In the genomic region with DNA sequence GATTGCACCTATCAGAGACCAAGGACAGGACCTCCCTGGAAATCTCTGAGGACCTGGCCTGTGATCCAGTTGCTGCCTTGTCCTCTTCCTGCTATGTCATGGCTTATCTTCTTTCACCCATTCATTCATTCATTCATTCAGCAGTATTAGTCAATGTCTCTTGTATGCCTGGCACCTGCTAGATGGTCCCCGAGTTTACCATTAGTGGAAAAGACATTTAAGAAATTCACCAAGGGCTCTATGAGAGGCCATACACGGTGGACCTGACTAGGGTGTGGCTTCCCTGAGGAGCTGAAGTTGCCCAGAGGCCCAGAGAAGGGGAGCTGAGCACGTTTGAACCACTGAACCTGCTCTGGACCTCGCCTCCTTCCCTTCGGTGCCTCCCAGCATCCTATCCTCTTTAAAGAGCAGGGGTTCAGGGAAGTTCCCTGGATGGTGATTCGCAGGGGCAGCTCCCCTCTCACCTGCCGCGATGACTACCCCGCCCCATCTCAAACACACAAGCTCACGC, we compare ENCODE assay signal across 8 cellular contexts. TPM values are rescaled to one million over a fixed set of nuclear protein-coding genes. Genes with fewer than 3 reads are reported as not detected.
DNase-seq lines count a peak whose midpoint lies in the region; ATAC-seq, FAIRE-seq and TF ChIP-seq lines count a peak whose summit lies in the region.

No MANE protein-coding gene starts in this region.

- H3K9me3 ChIP-seq in skeletal muscle satellite cell (replicated peaks; ENCODE audit: low read length) = no peaks in the 10 kb centered on the region

- peaks cover 19% of the 10 kb centered on the region for H3K36me3 ChIP-seq in skeletal muscle satellite cell (ENCODE audit: insufficient read depth, low read length)

- peaks cover 17% of the 10 kb centered on the region for H3K9me3 Mint-ChIP-seq in glutamatergic neuron (ENCODE audit: unreplicated experiment)

- TF ChIP-seq CTCF in WI38 (IDR thresholded peaks at IDR 0.05; ENCODE audit: low read depth, low read length) (no peak), glutamatergic neuron (IDR thresholded peaks at IDR 0.05; ENCODE audit: partially characterized antibody, unreplicated experiment) (no peak), D721Med (IDR thresholded peaks at IDR 0.05; ENCODE audit: insufficient read depth, missing control alignments) (no peak)

- H3K27me3 ChIP-seq in skeletal muscle satellite cell (ENCODE audit: control insufficient read depth, insufficient read depth, low read length) = no peaks in the 10 kb centered on the region

- peaks cover 20% of the 10 kb centered on the region for H3K27me3 Mint-ChIP-seq in glutamatergic neuron (ENCODE audit: unreplicated experiment)

- peak overlapping the region; percentile 89 for H3K9ac ChIP-seq in skeletal muscle satellite cell (ENCODE audit: low read depth, low read length)

- DNase-seq in glutamatergic neuron (no peak), D721Med (ENCODE audit: insufficient read length, low spot score) (no peak), epidermal melanocyte (ENCODE audit: insufficient read length, low spot score) (no peak)
- no peak for DNase-seq in stimulated activated CD4-positive, alpha-beta T cell treated with anti-CD3 and anti-CD28 coated beads, Interleukin-4, amount 100 ng/mL, for 4 hours

- peak overlapping the region; percentile 84 for H3K4me3 Mint-ChIP-seq in glutamatergic neuron (ENCODE audit: unreplicated experiment)

- FAIRE-seq in D721Med (lab: Jason Lieb, UNC) = no peak

- peaks cover 10% of the 10 kb centered on the region for H3K4me1 Mint-ChIP-seq in glutamatergic neuron (ENCODE audit: low read depth, unreplicated experiment)

- H3K36me3 Mint-ChIP-seq in glutamatergic neuron (ENCODE audit: unreplicated experiment) = no peaks in the 10 kb centered on the region

- H3K4me3 ChIP-seq in WI38 (ENCODE audit: low read depth, low read length) (peak overlapping the region; percentile 78), skeletal muscle satellite cell (ENCODE audit: low read length) (peak overlapping the region; percentile 95)

- peak overlapping the region; percentile 93 for H3K27ac Mint-ChIP-seq in glutamatergic neuron (ENCODE audit: unreplicated experiment)

- H3K4me1 ChIP-seq in skeletal muscle satellite cell (ENCODE audit: control insufficient read depth, insufficient read depth, low read length) = peaks cover 22% of the 10 kb centered on the region

- H3K4me2 ChIP-seq in skeletal muscle satellite cell (ENCODE audit: low read length) = peak overlapping the region; percentile 97

- ATAC-seq in GM21447 (IDR thresholded peaks at IDR 0.05; ENCODE audit: unreplicated experiment) = peak; percentile 5
- no peak for ATAC-seq in GM18517 (IDR thresholded peaks at IDR 0.05; ENCODE audit: unreplicated experiment)

RNA-seq across cellular contexts. Expression of gene MIF, which starts 0.7 kb away (rescaled TPM):
- total RNA-seq in glutamatergic neuron (ENCODE audit: unreplicated experiment) = 581 TPM
- 317 and 338 TPM in 2 replicates for total RNA-seq in skeletal muscle satellite cell (2012; rRNA removed)

RNA-seq across cellular contexts. Expression of gene SLC2A11, which starts 35.8 kb away (rescaled TPM):
- 52.4 TPM for total RNA-seq in glutamatergic neuron (ENCODE audit: unreplicated experiment)
- 7.2 and 9.6 TPM in 2 replicates for total RNA-seq in skeletal muscle satellite cell (2012; rRNA removed)

RNA-seq across cellular contexts. Expression of gene DERL3, which starts 54.7 kb away (rescaled TPM):
- 1.2 TPM for total RNA-seq in glutamatergic neuron (ENCODE audit: unreplicated experiment)
- under 0.01 and 0.22 TPM in 2 replicates for total RNA-seq in skeletal muscle satellite cell (2012; rRNA removed)
